In genomic region chr10:28994802-28995201, GRCh38 we compare ENCODE assay signal across 1 cellular context.
A peak's percentile ranks its signal among the peaks of the same experiment; 100 is the strongest.
TF ChIP-seq lines count a peak whose summit lies in the region.
"Not testable (repeated sequence)": the region's sequence is repeated elsewhere in the genome, so short reads cannot be mapped to it uniquely, and the experiment has no call there.

No MANE protein-coding gene starts in this region.

TF ChIP-seq in A549, 52 proteins besides CTCF, POLR2A, EP300 and RAD21:
- not testable (repeated sequence) for TF ChIP-seq FOSL2 (IDR thresholded peaks at IDR 0.05)
- TF ChIP-seq FOSL2 (CRISPR knock-in tag; IDR thresholded peaks at IDR 0.05), result peak; percentile 7; the same call in 1 of the 2 replicates
TF ChIP-seq in A549: peak in this region for 1; not testable (repeated sequence) for 51.
